In genomic region chr11:119335091-119335654, GRCh38 we compare ENCODE assay signal across 1 cellular context.
TF ChIP-seq lines count a peak whose summit lies in the region.

No MANE protein-coding gene starts in this region.

TF ChIP-seq in WTC11, 78 proteins besides CTCF, POLR2A, EP300 and RAD21 (continued from another document):
- TF ChIP-seq, protein P1, sequence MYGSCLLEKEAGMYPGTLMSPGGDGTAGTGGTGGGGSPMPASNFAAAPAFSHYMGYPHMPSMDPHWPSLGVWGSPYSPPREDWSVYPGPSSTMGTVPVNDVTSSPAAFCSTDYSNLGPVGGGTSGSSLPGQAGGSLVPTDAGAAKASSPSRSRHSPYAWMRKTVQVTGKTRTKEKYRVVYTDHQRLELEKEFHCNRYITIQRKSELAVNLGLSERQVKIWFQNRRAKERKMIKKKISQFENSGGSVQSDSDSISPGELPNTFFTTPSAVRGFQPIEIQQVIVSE (CRISPR knock-in tag; IDR thresholded peaks at IDR 0.05; ENCODE audit: borderline replicate concordance): no peak
- TF ChIP-seq JAZF1 (CRISPR knock-in tag; IDR thresholded peaks at IDR 0.05): no peak
